ENCODE assay signal across 15 cellular contexts in the genomic region with DNA sequence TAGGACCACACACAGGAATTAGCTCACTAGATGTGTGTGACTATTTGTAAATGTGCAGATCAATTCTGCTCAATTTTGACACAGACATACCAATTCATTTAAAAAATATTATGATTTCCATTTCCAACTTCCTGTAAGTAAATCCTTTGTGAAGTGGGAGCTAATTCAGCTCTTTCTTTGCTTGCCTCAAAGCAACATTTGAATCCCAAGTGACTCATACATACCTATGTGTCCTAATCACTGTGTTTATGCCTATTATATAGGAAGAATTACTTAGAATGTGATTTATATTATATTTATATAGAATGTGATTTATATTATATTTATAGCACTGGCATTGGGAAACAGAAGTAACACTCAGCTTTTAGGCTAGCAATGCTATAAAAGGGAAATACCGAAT.
DNase-seq lines count a peak whose midpoint lies in the region; ATAC-seq and TF ChIP-seq lines count a peak whose summit lies in the region.
"Had no signal": no experiment of that assay in that cellular context is flagged by ENCODE, and none has a peak within 500 bp of the region (broad histone marks: within the 10 kb centered on the region; RNA-seq: fewer than 3 reads in every experiment).

No MANE protein-coding gene starts in this region.

- peaks cover 52% of the 10 kb centered on the region for H3K4me1 Mint-ChIP-seq in osteocyte (ENCODE audit: unreplicated experiment)
- no peaks in the 10 kb centered on the region for H3K4me1 Mint-ChIP-seq in type B pancreatic cell (ENCODE audit: unreplicated experiment)
- H3K4me1 Mint-ChIP-seq: CD4-positive, CD25-positive, alpha-beta regulatory T cell; natural killer cell had no signal

- peak overlapping the region; percentile 30; the same call in 1 of the 2 replicates for H3K4me2 ChIP-seq in SK-N-SH

- H3K9me3 Mint-ChIP-seq in osteocyte (ENCODE audit: unreplicated experiment) (no peaks in the 10 kb centered on the region), type B pancreatic cell (no peaks in the 10 kb centered on the region)
- H3K9me3 Mint-ChIP-seq: activated CD4-positive, alpha-beta memory T cell treated with anti-CD3 and anti-CD28 coated beads for 36 hours; CD4-positive, CD25-positive, alpha-beta regulatory T cell; natural killer cell had no signal

- H3K27me3 Mint-ChIP-seq in osteocyte (ENCODE audit: unreplicated experiment) = no peaks in the 10 kb centered on the region
- H3K27me3 Mint-ChIP-seq in type B pancreatic cell = no peaks in the 10 kb centered on the region
- H3K27me3 Mint-ChIP-seq: activated CD4-positive, alpha-beta memory T cell treated with anti-CD3 and anti-CD28 coated beads for 36 hours; CD4-positive, CD25-positive, alpha-beta regulatory T cell had no signal

- H3K9me2 ChIP-seq in SK-N-SH = no peaks in the 10 kb centered on the region

- peak overlapping the region; percentile 38; the same call in 1 of the 2 replicates for H3K9ac ChIP-seq in SK-N-SH

- no peak overlapping the region for H3K4me3 Mint-ChIP-seq in osteocyte (ENCODE audit: unreplicated experiment)
- no peak overlapping the region for H3K4me3 Mint-ChIP-seq in type B pancreatic cell
- H3K4me3 Mint-ChIP-seq: activated CD4-positive, alpha-beta memory T cell treated with anti-CD3 and anti-CD28 coated beads for 36 hours; CD4-positive, CD25-positive, alpha-beta regulatory T cell; natural killer cell had no signal

- peaks cover 9 to 45% of the 10 kb centered on the region in 2 experiments for H3K36me3 ChIP-seq in SK-N-SH (replicated peaks in 1 of 2; ENCODE audit: control insufficient read depth in 1 of 2, insufficient read depth in 2 of 2, low read length in 1 of 2)

- CTCF ChIA-PET in SK-N-SH (lab: Yijun Ruan, JAX) = interaction anchor here (1.2 to 1.6 kb wide), 5 partner anchors 11 to 554 kb away, joined by 3 to 5 read pairs (median 4); no protein-coding TSS in a partner anchor

- H3K79me2 ChIP-seq in SK-N-SH (ENCODE audit: insufficient read depth) = no peaks in the 10 kb centered on the region

- 78% methylated on average over 1 of the region's 1 CpG for WGBS in SK-N-SH (ENCODE audit: low lambda C conversion rate)

- H3K36me3 Mint-ChIP-seq in osteocyte (ENCODE audit: unreplicated experiment) (peaks cover 11% of the 10 kb centered on the region), type B pancreatic cell (peaks cover 11% of the 10 kb centered on the region)
- H3K36me3 Mint-ChIP-seq: natural killer cell had no signal

- H4K20me1 ChIP-seq in SK-N-SH (ENCODE audit: insufficient read depth) = no peaks in the 10 kb centered on the region

- H3K9me3 ChIP-seq in SK-N-SH = no peaks in the 10 kb centered on the region
- H3K9me3 ChIP-seq: sigmoid colon had no signal

- H2AFZ ChIP-seq in SK-N-SH (ENCODE audit: low read depth) = no peak overlapping the region

- ATAC-seq in HG02759 (IDR thresholded peaks at IDR 0.05; ENCODE audit: unreplicated experiment) = no peak
- ATAC-seq: natural killer cell had no signal

- no peak overlapping the region for H3K4me3 ChIP-seq in SK-N-SH (ENCODE audit: low read depth in 2 of 2, low read length in 1 of 2)
- H3K4me3 ChIP-seq: sigmoid colon had no signal

- DNase-seq in HCEC 1CT (peak; percentile 92), SK-N-SH (no peak), fibroblast of gingiva (ENCODE audit: low read depth) (peak; percentile 36), osteocyte (ENCODE audit: extremely low spot score, unreplicated experiment) (no peak), middle frontal gyrus (ENCODE audit: extremely low spot score, low spot score) (no peak), type B pancreatic cell (ENCODE audit: extremely low spot score, unreplicated experiment) (no peak), islet precursor cell (no peak)
- DNase-seq: activated CD4-positive, alpha-beta memory T cell treated with anti-CD3 and anti-CD28 coated beads for 36 hours; activated effector memory CD4-positive, alpha-beta T cell treated with anti-CD3 and anti-CD28 coated beads, Interleukin-2, amount 50 U/mL, for 16 hours; CD4-positive, CD25-positive, alpha-beta regulatory T cell; cerebellar nuclear complex; kidney; natural killer cell; sigmoid colon had no signal

- H3K27ac ChIP-seq in SK-N-SH (ENCODE audit: low read depth in 2 of 2, low read length in 1 of 2) = peak overlapping the region in 1 of 2 experiments; percentile 88; a peak in 3 of 4 replicates
- H3K27ac ChIP-seq: sigmoid colon had no signal

- H3K27ac Mint-ChIP-seq in osteocyte (ENCODE audit: unreplicated experiment) (peak overlapping the region; percentile 59), type B pancreatic cell (no peak overlapping the region)
- H3K27ac Mint-ChIP-seq: activated CD4-positive, alpha-beta memory T cell treated with anti-CD3 and anti-CD28 coated beads for 36 hours; CD4-positive, CD25-positive, alpha-beta regulatory T cell; natural killer cell had no signal

- POLR2A ChIA-PET in SK-N-SH (lab: Yijun Ruan, JAX) = no interaction called here

- no peaks in the 10 kb centered on the region for H3K27me3 ChIP-seq in SK-N-SH (ENCODE audit: insufficient read depth)
- H3K27me3 ChIP-seq: sigmoid colon had no signal

- TF ChIP-seq RAD21 in SK-N-SH (IDR thresholded peaks at IDR 0.05; ENCODE audit: low read length) = no peak

- no peak for TF ChIP-seq CTCF in SK-N-SH (IDR thresholded peaks at IDR 0.05)
- no peak for TF ChIP-seq CTCF in osteocyte (IDR thresholded peaks at IDR 0.05)
- TF ChIP-seq CTCF in type B pancreatic cell (conservative IDR thresholded peaks at IDR 0.05) = no peak

- peaks cover 0 to 26% of the 10 kb centered on the region in 2 experiments; a peak in 2 of 4 replicates for H3K4me1 ChIP-seq in SK-N-SH (ENCODE audit: control insufficient read depth in 1 of 2, insufficient read depth in 2 of 2, low read depth in 1 of 2, low read length in 1 of 2)
- H3K4me1 ChIP-seq: sigmoid colon had no signal

- peaks cover 21% of the 10 kb centered on the region for H3F3A ChIP-seq in SK-N-SH (replicated peaks; ENCODE audit: insufficient read depth)

- TF ChIP-seq EP300 in SK-N-SH (IDR thresholded peaks at IDR 0.05; ENCODE audit: borderline replicate concordance in 1 of 2, low read depth in 1 of 2, low read length in 1 of 2) = no peak

TF ChIP-seq in SK-N-SH, 30 proteins besides CTCF, POLR2A, EP300 and RAD21:
- TF ChIP-seq TCF12 (IDR thresholded peaks at IDR 0.05) (peak; percentile 9; the same call in 1 of the 2 replicates), JUND (IDR thresholded peaks at IDR 0.05) (peak; percentile 59), FOSL2 (IDR thresholded peaks at IDR 0.05; ENCODE audit: borderline replicate concordance, low read depth) (peak; percentile 80; the same call in 1 of the 2 replicates), TEAD4 (IDR thresholded peaks at IDR 0.05; ENCODE audit: borderline replicate concordance, insufficient read depth) (0 out of 2 replicates have a peak, but pooled peaks have one; percentile 35)
- TF ChIP-seq, protein P1, sequence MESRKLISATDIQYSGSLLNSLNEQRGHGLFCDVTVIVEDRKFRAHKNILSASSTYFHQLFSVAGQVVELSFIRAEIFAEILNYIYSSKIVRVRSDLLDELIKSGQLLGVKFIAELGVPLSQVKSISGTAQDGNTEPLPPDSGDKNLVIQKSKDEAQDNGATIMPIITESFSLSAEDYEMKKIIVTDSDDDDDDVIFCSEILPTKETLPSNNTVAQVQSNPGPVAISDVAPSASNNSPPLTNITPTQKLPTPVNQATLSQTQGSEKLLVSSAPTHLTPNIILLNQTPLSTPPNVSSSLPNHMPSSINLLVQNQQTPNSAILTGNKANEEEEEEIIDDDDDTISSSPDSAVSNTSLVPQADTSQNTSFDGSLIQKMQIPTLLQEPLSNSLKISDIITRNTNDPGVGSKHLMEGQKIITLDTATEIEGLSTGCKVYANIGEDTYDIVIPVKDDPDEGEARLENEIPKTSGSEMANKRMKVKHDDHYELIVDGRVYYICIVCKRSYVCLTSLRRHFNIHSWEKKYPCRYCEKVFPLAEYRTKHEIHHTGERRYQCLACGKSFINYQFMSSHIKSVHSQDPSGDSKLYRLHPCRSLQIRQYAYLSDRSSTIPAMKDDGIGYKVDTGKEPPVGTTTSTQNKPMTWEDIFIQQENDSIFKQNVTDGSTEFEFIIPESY (IDR thresholded peaks at IDR 0.05; ENCODE audit: borderline replicate concordance, low read depth) = no peak
TF ChIP-seq in SK-N-SH: peak in this region for 4.

Comparison
In these comparisons a context has a peak if more than half of its experiments do, and no peak if none do; other contexts are left out.
1. DNase-seq: peak in HCEC 1CT (single experiment) and fibroblast of gingiva (single experiment); none in SK-N-SH (single experiment), osteocyte (single experiment), middle frontal gyrus (single experiment), type B pancreatic cell (single experiment) and islet precursor cell (single experiment).